ENCODE assay signal across 28 cellular contexts in genomic region chr6:40054602-40055001, GRCh38.
"Had no signal": no experiment of that assay in that cellular context is flagged by ENCODE, and none has a peak within 500 bp of the region (broad histone marks: within the 10 kb centered on the region; RNA-seq: fewer than 3 reads in every experiment).

No MANE protein-coding gene starts in this region.

- FAIRE-seq: astrocyte had no signal

- DNase-seq: activated CD4-positive, alpha-beta memory T cell treated with anti-CD3 and anti-CD28 coated beads, Interleukin-2, amount 10 ng/mL, durations not matched to agents 7 days and 5 days; activated CD4-positive, alpha-beta T cell treated with anti-CD3 and anti-CD28 coated beads, Interleukin-2, amount 50 U/mL, for 1 hour; activated CD4-positive, CD25-positive, alpha-beta regulatory T cell; activated gamma-delta T cell; activated naive CD4-positive, alpha-beta T cell treated with anti-CD3 and anti-CD28 coated beads for 36 hours; activated T-cell treated with anti-CD3 and anti-CD28 coated beads for 4 hours; activated T-cell treated with anti-CD3 and anti-CD28 coated beads, Interleukin-2, amount 50 U/mL, for 48 hours; amygdala; caudate nucleus; MM.1S; NCI-H1105; NCI-H1436; NCI-H1694 treated with DMSO at 0.1 percent for 48 hours; NCI-H2029 treated with DMSO at 0.1 percent for 48 hours; NCI-H510A treated with DMSO at 0.1 percent for 48 hours; NCI-H69; NK-92 treated with Interleukin-12 subunit alpha and Interleukin-12 subunit beta, amount 100 ng/mL, for 24 hours; OCI-M1; RPMI8226; T-cell; T-helper 2 cell; T1000 had no signal

- H3K4me3 ChIP-seq: SK-N-MC had no signal

- H3K27ac ChIP-seq: SK-N-MC, VCaP had no signal

- ATAC-seq: activated T-helper 17 cell treated with anti-CD3 and anti-CD28 coated beads, Interleukin-2, amount 50 U/mL, for 72 hours; Panc1; Right ventricle myocardium inferior; T-cell had no signal
